ENCODE assay signal across 13 cellular contexts in the genomic region with DNA sequence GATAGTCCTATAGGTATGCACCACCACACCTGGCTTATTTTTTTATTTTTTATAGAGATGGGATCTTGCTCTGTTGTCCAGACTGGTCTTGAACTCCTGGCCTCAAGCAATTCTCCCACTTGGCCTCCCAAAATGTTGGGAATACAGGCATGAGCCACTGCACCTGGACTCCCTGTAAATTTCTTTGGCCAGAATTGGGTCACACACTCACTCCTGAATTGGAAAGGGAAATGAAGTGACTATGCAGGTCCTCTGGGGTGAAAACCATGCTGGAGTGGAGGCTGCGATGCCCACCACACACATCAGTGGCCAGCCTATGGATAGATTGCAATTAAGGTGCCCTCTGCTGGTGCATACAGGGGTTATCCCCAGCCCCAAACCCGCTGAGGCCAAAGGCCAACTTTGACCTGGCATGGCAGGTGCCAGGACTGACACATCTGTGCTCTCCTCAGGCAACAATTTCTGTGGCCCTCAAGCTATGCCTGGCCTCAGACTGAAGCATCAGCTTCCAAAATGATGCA.
DNase-seq lines count a peak whose midpoint lies in the region; ATAC-seq and TF ChIP-seq lines count a peak whose summit lies in the region.
"Had no signal": no experiment of that assay in that cellular context is flagged by ENCODE, and none has a peak within 500 bp of the region (broad histone marks: within the 10 kb centered on the region; RNA-seq: fewer than 3 reads in every experiment).

No MANE protein-coding gene starts in this region.

- H3K27me3 ChIP-seq in A673 (replicated peaks; ENCODE audit: insufficient read depth, low read depth, low read length, poor library complexity) = no peaks in the 10 kb centered on the region
- H3K27me3 ChIP-seq: body of pancreas had no signal

- H3K4me3 ChIP-seq in A673 (ENCODE audit: low read depth, low read length, poor library complexity, severe bottlenecking) (no peak overlapping the region), fibroblast of pulmonary artery (replicated peaks; ENCODE audit: low read depth, low read length) (no peak overlapping the region)
- H3K4me3 ChIP-seq: body of pancreas, left lung had no signal

- H3K27ac ChIP-seq in A673 (ENCODE audit: low read depth, low read length, poor library complexity, severe bottlenecking) = peak overlapping the region; percentile 51
- peak overlapping the region; percentile 22; the same call in 1 of the 2 replicates for H3K27ac ChIP-seq in RWPE1
- H3K27ac ChIP-seq: body of pancreas, left lung had no signal

- BruUV-seq in A673 (replicated peaks; lab: Mats Ljungman, UMichigan) = no TSS peak

- intact Hi-C loops in A673 (cut with micrococcal nuclease; ENCODE audit: unreplicated experiment) = loop anchor here (5.0 kb wide), 1 partner anchor 41 kb away; no protein-coding TSS in a partner anchor

- H3K9me3 Mint-ChIP-seq in endothelial cell (ENCODE audit: unreplicated experiment) = peaks cover 4% of the 10 kb centered on the region
- no peaks in the 10 kb centered on the region for H3K9me3 Mint-ChIP-seq in activated T-cell treated with anti-CD3 and anti-CD28 coated beads, Interleukin-2, amount 50 U/mL, for 72 hours
- H3K9me3 Mint-ChIP-seq: CD4-positive, alpha-beta T cell had no signal

- H3K36me3 ChIP-seq in A673 (ENCODE audit: insufficient read depth, low read length, poor library complexity, severe bottlenecking) = no peaks in the 10 kb centered on the region
- H3K36me3 ChIP-seq: left lung had no signal

- H3K4me3 Mint-ChIP-seq in endothelial cell (ENCODE audit: unreplicated experiment) = no peak overlapping the region
- H3K4me3 Mint-ChIP-seq in activated T-cell treated with anti-CD3 and anti-CD28 coated beads, Interleukin-2, amount 50 U/mL, for 72 hours = no peak overlapping the region
- H3K4me3 Mint-ChIP-seq: CD4-positive, alpha-beta T cell had no signal

- DNase-seq in A673 (ENCODE audit: low spot score) (no peak), RWPE1 (ENCODE audit: low spot score) (no peak), fibroblast of pulmonary artery (ENCODE audit: low read depth) (no peak), endothelial cell (ENCODE audit: low spot score) (no peak)
- no peak for DNase-seq in activated T-cell treated with anti-CD3 and anti-CD28 coated beads, Interleukin-2, amount 50 U/mL, for 72 hours
- DNase-seq: activated T-cell treated with anti-CD3 and anti-CD28 coated beads, Interleukin-2, amount 50 U/mL, for 1 hour; CD4-positive, alpha-beta T cell; left lung; NCI-H2081 had no signal

- peaks cover 4% of the 10 kb centered on the region for H3K36me3 Mint-ChIP-seq in endothelial cell (ENCODE audit: low read depth, unreplicated experiment)
- no peaks in the 10 kb centered on the region for H3K36me3 Mint-ChIP-seq in activated T-cell treated with anti-CD3 and anti-CD28 coated beads, Interleukin-2, amount 50 U/mL, for 72 hours (ENCODE audit: insufficient read depth in 2 of 2)

- ATAC-seq in GM19351 (IDR thresholded peaks at IDR 0.05; ENCODE audit: unreplicated experiment) (no peak), HG03135 (IDR thresholded peaks at IDR 0.05; ENCODE audit: unreplicated experiment) (no peak)
- no peak for ATAC-seq in activated T-cell treated with anti-CD3 and anti-CD28 coated beads, Interleukin-2, amount 50 U/mL, for 72 hours (replicated peaks in 1 of 2)
- ATAC-seq: body of pancreas, left lung had no signal

- peaks cover 4% of the 10 kb centered on the region for H3K27me3 Mint-ChIP-seq in endothelial cell (ENCODE audit: unreplicated experiment)
- H3K27me3 Mint-ChIP-seq in activated T-cell treated with anti-CD3 and anti-CD28 coated beads, Interleukin-2, amount 50 U/mL, for 72 hours (ENCODE audit: low read depth) = peaks cover 9% of the 10 kb centered on the region

- CTCF ChIA-PET in A673 (lab: Charles Lee) (no interaction called here), RWPE1 (lab: Yijun Ruan, JAX) (no interaction called here)

- H3K4me1 ChIP-seq in A673 (ENCODE audit: insufficient read depth, low read length, poor library complexity, severe bottlenecking) = peaks cover 90% of the 10 kb centered on the region
- H3K4me1 ChIP-seq: body of pancreas had no signal

- H3K4me1 Mint-ChIP-seq in endothelial cell (ENCODE audit: unreplicated experiment) = peaks cover 25% of the 10 kb centered on the region
- peaks cover 26% of the 10 kb centered on the region for H3K4me1 Mint-ChIP-seq in activated T-cell treated with anti-CD3 and anti-CD28 coated beads, Interleukin-2, amount 50 U/mL, for 72 hours (ENCODE audit: low read depth)

- TF ChIP-seq CTCF in A673 (conservative IDR thresholded peaks at IDR 0.05; ENCODE audit: low read depth, low read length) = peak; percentile 48; the same call in 1 of the 2 replicates
- peak; percentile 47 for TF ChIP-seq CTCF in GM12874 (IDR thresholded peaks at IDR 0.05; ENCODE audit: insufficient read depth, low read depth, low read length)
- TF ChIP-seq CTCF in RWPE1 (conservative IDR thresholded peaks at IDR 0.05; ENCODE audit: low read depth) = no peak; the same call in 1 of the 2 replicates
- peak; percentile 34 for TF ChIP-seq CTCF in fibroblast of pulmonary artery (IDR thresholded peaks at IDR 0.05; ENCODE audit: low read length, missing control alignments)
- no peak for TF ChIP-seq CTCF in endothelial cell (IDR thresholded peaks at IDR 0.05; ENCODE audit: unreplicated experiment)

- no peaks in the 10 kb centered on the region for H3K9me3 ChIP-seq in A673 (ENCODE audit: low read depth, low read length, poor library complexity, severe bottlenecking)
- H3K9me3 ChIP-seq: body of pancreas, left lung had no signal

- POLR2A ChIA-PET in A673 (lab: Charles Lee; ENCODE audit: low non-redundant PET) = no interaction called here
- POLR2A ChIA-PET in RWPE1 (lab: Yijun Ruan, JAX; ENCODE audit: low non-redundant PET) = no interaction called here

- no peak overlapping the region for H3K27ac Mint-ChIP-seq in endothelial cell (ENCODE audit: unreplicated experiment)
- H3K27ac Mint-ChIP-seq in activated T-cell treated with anti-CD3 and anti-CD28 coated beads, Interleukin-2, amount 50 U/mL, for 72 hours = no peak overlapping the region
- H3K27ac Mint-ChIP-seq: CD4-positive, alpha-beta T cell had no signal

Comparison
In these comparisons a context has a peak if more than half of its experiments do, and no peak if none do; other contexts are left out.
1. CTCF ChIP-seq: peak in A673 (single experiment), GM12874 (single experiment) and fibroblast of pulmonary artery (single experiment); none in RWPE1 (single experiment) and endothelial cell (single experiment).